Comparison of ENCODE assay signal across 9 cellular contexts in genomic region chr1:94926365-94926914, GRCh38. TPM values are rescaled to one million over a fixed set of nuclear protein-coding genes. Genes with fewer than 3 reads are reported as not detected.
DNase-seq lines count a peak whose midpoint lies in the region; ATAC-seq and TF ChIP-seq lines count a peak whose summit lies in the region.
"Had no signal": no experiment of that assay in that cellular context is flagged by ENCODE, and none has a peak within 500 bp of the region (broad histone marks: within the 10 kb centered on the region; RNA-seq: fewer than 3 reads in every experiment).

No MANE protein-coding gene starts in this region.

- H3K4me1 ChIP-seq in HUES64 (ENCODE audit: insufficient read depth, low read length) (peaks cover 50% of the 10 kb centered on the region), fibroblast of lung (ENCODE audit: control insufficient read depth, extremely low read depth, insufficient read depth, low read length) (peaks cover 7% of the 10 kb centered on the region), vagina (peaks cover 74% of the 10 kb centered on the region)

- no peaks in the 10 kb centered on the region for H3K27me3 ChIP-seq in HUES64 (ENCODE audit: insufficient read depth, low read length)
- no peaks in the 10 kb centered on the region for H3K27me3 ChIP-seq in fibroblast of lung (ENCODE audit: control insufficient read depth, insufficient read depth, low read length)
- H3K27me3 ChIP-seq in vagina, result no peaks in the 10 kb centered on the region

- H3K27me3 Mint-ChIP-seq in naive B cell, result peaks cover 0 to 22% (median 22%) of the 10 kb centered on the region in 3 donors

- H3K79me2 ChIP-seq in fibroblast of lung (ENCODE audit: control insufficient read depth, insufficient read depth, low read length), result peaks cover 78% of the 10 kb centered on the region

- peak overlapping the region; percentile 96 for H3K27ac ChIP-seq in HUES64 (ENCODE audit: low read depth, low read length)
- peak overlapping the region; percentile 82 for H3K27ac ChIP-seq in fibroblast of lung (ENCODE audit: insufficient read depth, low read length)
- peak overlapping the region; percentile 97 for H3K27ac ChIP-seq in vagina
- H3K27ac ChIP-seq: C4-2B had no signal

- H3K4me2 ChIP-seq in fibroblast of lung (ENCODE audit: extremely low read depth, insufficient read depth, low read length), result no peak overlapping the region

- peaks cover 27 to 44% (median 36%) of the 10 kb centered on the region in 3 donors for H3K4me1 Mint-ChIP-seq in naive B cell

- WGBS in HUES64, result under 1% methylated on average over 65 of the region's 65 CpGs

- H3K4me3 ChIP-seq in HUES64 (ENCODE audit: low read length) (peak overlapping the region; percentile 89), fibroblast of lung (replicated peaks in 1 of 4; ENCODE audit: control extremely low read depth in 1 of 4, insufficient read depth in 1 of 4, low read depth in 3 of 4, low read length in 4 of 4) (peak overlapping the region; percentile 68 to 91 (median 88)), vagina (peak overlapping the region; percentile 62 to 72)

- H3K36me3 Mint-ChIP-seq in naive B cell, result no peaks in the 10 kb centered on the region

- DNase-seq in NCI-H1417 (lab: John Stamatoyannopoulos, UW), result peak; percentile 53 to 91 (median 87)
- DNase-seq in NCI-H1417 treated with DMSO at 0.1 percent for 48 hours (lab: John Stamatoyannopoulos, UW), result no peak
- peak; percentile 6 to 19 for DNase-seq in activated CD4-positive, alpha-beta T cell treated with anti-CD3 and anti-CD28 coated beads, Interleukin-2, amount 50 U/mL, for 48 hours
- DNase-seq in fibroblast of lung (ENCODE audit: low read depth in 2 of 2), result peak; percentile 49 to 61
- peak; percentile 41 for DNase-seq in naive B cell
- DNase-seq in vagina (ENCODE audit: extremely low spot score in 2 of 2), result no peak

- H3K9ac ChIP-seq in HUES64 (ENCODE audit: low read depth, low read length) (peak overlapping the region; percentile 96), fibroblast of lung (ENCODE audit: insufficient read depth, low read length) (peak overlapping the region; percentile 93)

- no peak overlapping the region for H2AFZ ChIP-seq in fibroblast of lung (ENCODE audit: low read length)

- H4K20me1 ChIP-seq in fibroblast of lung (ENCODE audit: control insufficient read depth, extremely low read depth, insufficient read depth, low read length), result no peaks in the 10 kb centered on the region

- H3K27ac Mint-ChIP-seq in naive B cell, result peak overlapping the region in 3 of 6 donors; percentile 11 to 91 (median 30)

- intact Hi-C loops in vagina (cut with DNase I), result loop anchor here (2.0 to 5.0 kb wide), 3 partner anchors 46 to 91 kb away; no protein-coding TSS in a partner anchor

- H3K36me3 ChIP-seq in HUES64 (ENCODE audit: insufficient read depth, low read length) (peaks cover 16% of the 10 kb centered on the region), fibroblast of lung (ENCODE audit: control insufficient read depth, insufficient read depth, low read length) (no peaks in the 10 kb centered on the region), vagina (no peaks in the 10 kb centered on the region)

- no peaks in the 10 kb centered on the region for H3K9me3 Mint-ChIP-seq in naive B cell

- TF ChIP-seq CTCF in fibroblast of lung (conservative IDR thresholded peaks at IDR 0.05 in 1 of 2, IDR thresholded peaks at IDR 0.05 in 1 of 2; ENCODE audit: low read depth in 1 of 2, low read length in 2 of 2) (peak; percentile 38 to 44), vagina (IDR thresholded peaks at IDR 0.05) (peak in 1 of 3 experiments; percentile 25)

- ATAC-seq in GM21381 (IDR thresholded peaks at IDR 0.05; ENCODE audit: unreplicated experiment), result peak; percentile 21
- ATAC-seq in naive B cell (ENCODE audit: low read depth in 2 of 2), result peak; percentile 5 to 8

- H3K4me3 Mint-ChIP-seq in naive B cell, result peak overlapping the region; percentile 63 to 96 (median 93)

- H3K9me3 ChIP-seq in HUES64 (ENCODE audit: insufficient read depth, low read depth, low read length) (no peaks in the 10 kb centered on the region), fibroblast of lung (ENCODE audit: control insufficient read depth, insufficient read depth, low read depth, low read length) (no peaks in the 10 kb centered on the region), vagina (no peaks in the 10 kb centered on the region)

- TF ChIP-seq POLR2A in vagina (IDR thresholded peaks at IDR 0.05), result peak in 1 of 2 donors; percentile 30

RNA-seq across cellular contexts. Expression of gene CNN3, which starts 0.5 kb away (rescaled TPM):
- polyA plus RNA-seq in HUES64 (2013, experiment 1 of 2), result 240 TPM
- polyA plus RNA-seq in HUES64 (2013, experiment 2 of 2), result 266 TPM
- total RNA-seq in fibroblast of lung, result 312 and 601 TPM in 2 replicates
- 637 and 670 TPM in 2 replicates for polyA plus RNA-seq in fibroblast of lung
- 520 and 526 TPM in 2 replicates for polyA plus RNA-seq in fibroblast of lung (2012)
- 153 and 168 TPM in 2 replicates for polyA minus RNA-seq in fibroblast of lung (ENCODE audit: low replicate concordance)
- 10 to 100 TPM in 5 of 6 donors, 1 to 10 TPM in 1; 8.4 to 31.3 (median 20.7) TPM for polyA plus RNA-seq in naive B cell (ENCODE audit: low read depth in 6 of 6)
- total RNA-seq in vagina, result 250 TPM

Comparison
In these comparisons a context has a peak if more than half of its experiments do, and no peak if none do; other contexts are left out.
1. DNase-seq: peak in NCI-H1417 (3 of 3), activated CD4-positive, alpha-beta T cell treated with anti-CD3 and anti-CD28 coated beads, Interleukin-2, amount 50 U/mL, for 48 hours (2 of 2), fibroblast of lung (2 of 2) and naive B cell (single experiment); none in NCI-H1417 treated with DMSO at 0.1 percent for 48 hours (single experiment) and vagina (0 of 2).
2. Peak in every context shown above with its lines, with median percentiles within 50 percentile points of each other: H3K27ac ChIP-seq and H3K4me3 ChIP-seq.